Comparison of ENCODE assay signal across 26 cellular contexts in the genomic region with DNA sequence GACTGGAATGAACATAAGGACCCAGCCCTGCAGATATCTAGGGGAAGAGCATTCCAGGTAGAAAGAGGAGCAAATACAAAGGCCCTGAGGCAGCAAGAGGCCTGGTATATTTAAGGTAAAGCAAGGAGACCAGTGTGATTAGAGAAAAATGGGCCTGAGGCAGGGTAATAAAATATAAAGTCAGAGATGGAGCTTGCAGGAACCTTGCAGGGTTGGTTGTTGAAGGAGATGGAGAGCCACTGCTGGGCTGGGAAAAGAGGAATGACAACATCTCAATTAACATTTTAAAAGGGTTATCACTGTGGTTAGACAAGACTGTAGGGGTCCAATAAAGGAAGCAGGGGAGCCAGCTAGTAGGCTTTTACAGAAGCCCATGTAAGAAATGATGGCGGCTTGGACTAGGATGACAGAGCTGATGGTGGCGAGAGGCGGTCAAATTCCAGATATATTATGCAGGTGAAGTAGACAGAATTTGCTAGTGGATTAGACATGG.
"Had no signal": no experiment of that assay in that cellular context is flagged by ENCODE, and none has a peak within 500 bp of the region (broad histone marks: within the 10 kb centered on the region; RNA-seq: fewer than 3 reads in every experiment).

No MANE protein-coding gene starts in this region.

- H3K36me3 ChIP-seq: gastroesophageal sphincter, heart left ventricle, left lung, prostate gland, right atrium auricular region, thoracic aorta, tibial nerve, upper lobe of right lung, uterus had no signal

- FAIRE-seq: colon had no signal

- H3K27ac Mint-ChIP-seq: naive thymus-derived CD4-positive, alpha-beta T cell; nephron; stimulated activated memory B cell treated with anti-CD40 and anti-IgM and Interleukin-4, amounts not matched to agents 10 μg/mL and 1 μg/mL and 100 μg/mL, for 72 hours had no signal

- H3K27me3 ChIP-seq: gastroesophageal sphincter, hepatocyte, right atrium auricular region, upper lobe of right lung, uterus had no signal

- H3K4me1 Mint-ChIP-seq: stimulated activated memory B cell treated with anti-CD40 and anti-IgM and Interleukin-4, amounts not matched to agents 10 μg/mL and 1 μg/mL and 100 μg/mL, for 72 hours had no signal

- H3K4me3 Mint-ChIP-seq: naive thymus-derived CD4-positive, alpha-beta T cell; nephron; stimulated activated memory B cell treated with anti-CD40 and anti-IgM and Interleukin-4, amounts not matched to agents 10 μg/mL and 1 μg/mL and 100 μg/mL, for 72 hours had no signal

- H3K36me3 Mint-ChIP-seq: naive thymus-derived CD4-positive, alpha-beta T cell; stimulated activated memory B cell treated with anti-CD40 and anti-IgM and Interleukin-4, amounts not matched to agents 10 μg/mL and 1 μg/mL and 100 μg/mL, for 72 hours had no signal

- H3K4me2 ChIP-seq: hepatocyte, smooth muscle cell had no signal

- H3K9me3 Mint-ChIP-seq: naive thymus-derived CD4-positive, alpha-beta T cell; nephron; stimulated activated memory B cell treated with anti-CD40 and anti-IgM and Interleukin-4, amounts not matched to agents 10 μg/mL and 1 μg/mL and 100 μg/mL, for 72 hours had no signal

- H3K4me3 ChIP-seq: dorsolateral prefrontal cortex, gastroesophageal sphincter, heart left ventricle, hepatocyte, left lung, prostate gland, right atrium auricular region, smooth muscle cell, thoracic aorta, tibial nerve, upper lobe of right lung, uterus had no signal

- H3K79me2 ChIP-seq: hepatocyte had no signal

- H3K27ac ChIP-seq: dorsolateral prefrontal cortex, epithelial cell of prostate, gastroesophageal sphincter, heart left ventricle, hepatocyte, left lung, prostate gland, right atrium auricular region, thoracic aorta, tibial nerve, upper lobe of right lung, uterus had no signal

- DNase-seq: dorsolateral prefrontal cortex; effector CD4-positive, alpha-beta T cell; foreskin fibroblast; heart left ventricle; left cardiac atrium; left lung; mesenchymal stem cell; midbrain; naive thymus-derived CD4-positive, alpha-beta T cell; nucleus accumbens; stimulated activated CD4-positive, alpha-beta T cell treated with anti-CD3 and anti-CD28 coated beads, Interleukin-4, amount 100 ng/mL, for 4 hours; stimulated activated naive CD8-positive, alpha-beta T cell treated with anti-CD3 and anti-CD28 coated beads, Interleukin-15, Interleukin-2, amounts not matched to agents 100 U/mL and 50 U/mL, for 24 hours; substantia nigra; upper lobe of right lung; uterus had no signal

- H3K9me3 ChIP-seq: gastroesophageal sphincter, heart left ventricle, left lung, prostate gland, right atrium auricular region, thoracic aorta, tibial nerve, upper lobe of right lung, uterus had no signal

- H3K4me1 ChIP-seq: gastroesophageal sphincter, heart left ventricle, left lung, prostate gland, right atrium auricular region, tibial nerve, upper lobe of right lung, uterus had no signal
